In genomic region chr13:31067416-31068118, GRCh38 we compare ENCODE assay signal across 1 cellular context.
TF ChIP-seq lines count a peak whose summit lies in the region.

No MANE protein-coding gene starts in this region.

TF ChIP-seq in SK-N-SH, 30 proteins besides CTCF, POLR2A, EP300 and RAD21 (continued from another document):
- TF ChIP-seq, protein P1, sequence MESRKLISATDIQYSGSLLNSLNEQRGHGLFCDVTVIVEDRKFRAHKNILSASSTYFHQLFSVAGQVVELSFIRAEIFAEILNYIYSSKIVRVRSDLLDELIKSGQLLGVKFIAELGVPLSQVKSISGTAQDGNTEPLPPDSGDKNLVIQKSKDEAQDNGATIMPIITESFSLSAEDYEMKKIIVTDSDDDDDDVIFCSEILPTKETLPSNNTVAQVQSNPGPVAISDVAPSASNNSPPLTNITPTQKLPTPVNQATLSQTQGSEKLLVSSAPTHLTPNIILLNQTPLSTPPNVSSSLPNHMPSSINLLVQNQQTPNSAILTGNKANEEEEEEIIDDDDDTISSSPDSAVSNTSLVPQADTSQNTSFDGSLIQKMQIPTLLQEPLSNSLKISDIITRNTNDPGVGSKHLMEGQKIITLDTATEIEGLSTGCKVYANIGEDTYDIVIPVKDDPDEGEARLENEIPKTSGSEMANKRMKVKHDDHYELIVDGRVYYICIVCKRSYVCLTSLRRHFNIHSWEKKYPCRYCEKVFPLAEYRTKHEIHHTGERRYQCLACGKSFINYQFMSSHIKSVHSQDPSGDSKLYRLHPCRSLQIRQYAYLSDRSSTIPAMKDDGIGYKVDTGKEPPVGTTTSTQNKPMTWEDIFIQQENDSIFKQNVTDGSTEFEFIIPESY (IDR thresholded peaks at IDR 0.05; ENCODE audit: borderline replicate concordance, low read depth), result no peak
